25 cellular contexts compared by ENCODE assay signal in the genomic region with DNA sequence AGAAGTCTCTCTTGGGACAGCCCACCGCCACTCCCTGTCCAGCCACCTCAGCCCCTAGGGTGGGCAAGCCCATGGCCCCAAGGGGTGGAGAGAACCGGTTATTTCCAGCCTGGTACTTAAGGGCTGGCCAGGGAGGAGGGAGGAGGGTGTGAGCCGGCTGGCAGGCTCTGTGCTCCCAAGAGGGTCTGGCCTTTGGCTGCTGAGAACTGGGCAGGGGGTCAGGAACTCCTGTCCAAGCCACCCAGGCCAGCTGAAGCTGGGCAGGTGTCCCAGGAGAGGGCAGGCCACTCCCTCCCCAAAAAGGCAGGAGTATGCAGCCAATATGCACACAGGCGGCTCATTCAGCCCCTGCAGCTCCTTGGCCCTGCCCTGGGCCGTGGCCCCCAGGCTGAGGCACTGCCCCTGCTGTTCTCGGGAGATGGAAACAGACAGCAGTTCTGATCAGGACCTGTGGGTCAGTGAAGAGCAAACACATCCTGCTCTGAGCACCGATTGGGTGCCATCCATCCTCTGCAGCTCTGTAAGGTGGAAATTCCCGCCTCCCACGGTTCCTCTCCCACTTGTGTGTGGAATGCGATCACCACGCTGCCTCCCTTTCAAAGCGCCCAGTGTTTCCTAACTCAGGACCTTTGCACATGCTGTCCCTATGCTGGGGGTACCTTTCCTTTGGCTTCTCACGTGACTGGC. TPM values are rescaled to one million over a fixed set of nuclear protein-coding genes. Genes with fewer than 3 reads are reported as not detected.
DNase-seq lines count a peak whose midpoint lies in the region; ATAC-seq and TF ChIP-seq lines count a peak whose summit lies in the region.
"Had no signal": no experiment of that assay in that cellular context is flagged by ENCODE, and none has a peak within 500 bp of the region (broad histone marks: within the 10 kb centered on the region; RNA-seq: fewer than 3 reads in every experiment).

No MANE protein-coding gene starts in this region.

- ATAC-seq in activated naive CD8-positive, alpha-beta T cell treated with anti-CD3 and anti-CD28 coated beads, Interleukin-2, amount 50 U/mL, for 24 hours: peak; percentile 25
- ATAC-seq: activated CD8-positive, alpha-beta T cell treated with anti-CD3 and anti-CD28 coated beads for 36 hours had no signal

- peaks cover 33% of the 10 kb centered on the region for H3K27me3 ChIP-seq in left ventricle myocardium inferior (ENCODE audit: low read depth)
- peaks cover 0 to 58% (median 0%) of the 10 kb centered on the region in 7 donors for H3K27me3 ChIP-seq in spleen (replicated peaks in 1 of 7)
- no peaks in the 10 kb centered on the region for H3K27me3 ChIP-seq in CD8-positive, alpha-beta memory T cell (ENCODE audit: insufficient read depth, low read length, poor library complexity, severe bottlenecking)
- H3K27me3 ChIP-seq: ovary, upper lobe of left lung had no signal

- H3K27ac ChIP-seq in left ventricle myocardium inferior (replicated peaks): peak overlapping the region; percentile 67
- no peak overlapping the region for H3K27ac ChIP-seq in spleen
- H3K27ac ChIP-seq in CD8-positive, alpha-beta memory T cell (ENCODE audit: low read depth, low read length): no peak overlapping the region
- H3K27ac ChIP-seq: ovary, stomach, upper lobe of left lung had no signal

- peaks cover 15% of the 10 kb centered on the region for H3K27me3 Mint-ChIP-seq in activated naive CD8-positive, alpha-beta T cell treated with anti-CD3 and anti-CD28 coated beads, Interleukin-2, amount 50 U/mL, for 24 hours
- H3K27me3 Mint-ChIP-seq in activated naive CD8-positive, alpha-beta T cell treated with anti-CD3 and anti-CD28 coated beads for 36 hours: peaks cover 30% of the 10 kb centered on the region
- peaks cover 20 to 47% of the 10 kb centered on the region in 2 donors for H3K27me3 Mint-ChIP-seq in CD8-positive, alpha-beta memory T cell

- POLR2A ChIA-PET in CD8-positive, alpha-beta memory T cell (lab: Charles Lee): no interaction called here

- WGBS in spleen, 5 donors: 72 to 86% (median 79%) methylated on average over 11 to 13 of the region's 13 CpGs

- H3K9me3 ChIP-seq in left ventricle myocardium inferior (replicated peaks): no peaks in the 10 kb centered on the region
- no peaks in the 10 kb centered on the region for H3K9me3 ChIP-seq in spleen
- H3K9me3 ChIP-seq in CD8-positive, alpha-beta memory T cell (ENCODE audit: low read length): no peaks in the 10 kb centered on the region
- H3K9me3 ChIP-seq: BE2C, heart left ventricle, ovary, SK-N-SH, stomach, upper lobe of left lung had no signal

- intact Hi-C loops in left ventricle myocardium inferior (cut with micrococcal nuclease): no loop called here
- intact Hi-C loops in spleen (cut with DNase I; ENCODE audit: low total_unique reads): no loop called here

- H3K27ac Mint-ChIP-seq in activated naive CD8-positive, alpha-beta T cell treated with anti-CD3 and anti-CD28 coated beads, Interleukin-2, amount 50 U/mL, for 24 hours: no peak overlapping the region
- no peak overlapping the region for H3K27ac Mint-ChIP-seq in activated naive CD8-positive, alpha-beta T cell treated with anti-CD3 and anti-CD28 coated beads for 36 hours
- no peak overlapping the region for H3K27ac Mint-ChIP-seq in CD8-positive, alpha-beta memory T cell
- H3K27ac Mint-ChIP-seq: activated CD8-positive, alpha-beta T cell treated with anti-CD3 and anti-CD28 coated beads for 36 hours; activated naive CD4-positive, alpha-beta T cell treated with anti-CD3 and anti-CD28 coated beads, Interleukin-2, amount 10 ng/mL, durations not matched to agents 7 days and 5 days; activated T-cell treated with anti-CD3 and anti-CD28 coated beads, Interleukin-2, amount 50 U/mL, for 24 hours; T-helper 2 cell treated with Interferon-gamma antibody and Interleukin-4, amounts not matched to agents 5 μg/mL and 100 μg/mL, for 36 hours had no signal

- no peaks in the 10 kb centered on the region for H3K9me3 Mint-ChIP-seq in activated naive CD8-positive, alpha-beta T cell treated with anti-CD3 and anti-CD28 coated beads, Interleukin-2, amount 50 U/mL, for 24 hours
- H3K9me3 Mint-ChIP-seq in activated naive CD8-positive, alpha-beta T cell treated with anti-CD3 and anti-CD28 coated beads for 36 hours: no peaks in the 10 kb centered on the region
- no peaks in the 10 kb centered on the region for H3K9me3 Mint-ChIP-seq in CD8-positive, alpha-beta memory T cell
- H3K9me3 Mint-ChIP-seq: activated CD8-positive, alpha-beta T cell treated with anti-CD3 and anti-CD28 coated beads for 36 hours; activated naive CD4-positive, alpha-beta T cell treated with anti-CD3 and anti-CD28 coated beads, Interleukin-2, amount 10 ng/mL, durations not matched to agents 7 days and 5 days; activated T-cell treated with anti-CD3 and anti-CD28 coated beads, Interleukin-2, amount 50 U/mL, for 24 hours; T-helper 2 cell treated with Interferon-gamma antibody and Interleukin-4, amounts not matched to agents 5 μg/mL and 100 μg/mL, for 36 hours had no signal

- H3K4me3 ChIP-seq in left ventricle myocardium inferior: no peak overlapping the region
- no peak overlapping the region for H3K4me3 ChIP-seq in spleen
- no peak overlapping the region for H3K4me3 ChIP-seq in CD8-positive, alpha-beta memory T cell (ENCODE audit: low read length)
- H3K4me3 ChIP-seq: heart left ventricle, ovary, stomach, upper lobe of left lung had no signal

- no peaks in the 10 kb centered on the region for H3K4me1 Mint-ChIP-seq in activated naive CD8-positive, alpha-beta T cell treated with anti-CD3 and anti-CD28 coated beads, Interleukin-2, amount 50 U/mL, for 24 hours
- no peaks in the 10 kb centered on the region for H3K4me1 Mint-ChIP-seq in activated naive CD8-positive, alpha-beta T cell treated with anti-CD3 and anti-CD28 coated beads for 36 hours
- H3K4me1 Mint-ChIP-seq in CD8-positive, alpha-beta memory T cell: no peaks in the 10 kb centered on the region
- H3K4me1 Mint-ChIP-seq: activated naive CD4-positive, alpha-beta T cell treated with anti-CD3 and anti-CD28 coated beads, Interleukin-2, amount 10 ng/mL, durations not matched to agents 7 days and 5 days had no signal

- no peak for TF ChIP-seq POLR2A in spleen (IDR thresholded peaks at IDR 0.05)

- CTCF ChIA-PET in CD8-positive, alpha-beta memory T cell (lab: Charles Lee): no interaction called here

- no peak for DNase-seq in activated naive CD8-positive, alpha-beta T cell treated with anti-CD3 and anti-CD28 coated beads, Interleukin-2, amount 50 U/mL, for 24 hours
- DNase-seq in activated naive CD8-positive, alpha-beta T cell treated with anti-CD3 and anti-CD28 coated beads for 36 hours: no peak
- DNase-seq in left ventricle myocardium inferior: no peak
- peak; percentile 55 for DNase-seq in spleen
- no peak for DNase-seq in CD8-positive, alpha-beta memory T cell
- no peak for DNase-seq in HUDEP-2 (lab: John Stamatoyannopoulos, UW; ENCODE audit: unreplicated experiment in 76 of 76)
- DNase-seq: 8988T; activated CD4-positive, CD25-positive, alpha-beta regulatory T cell; activated CD8-positive, alpha-beta T cell treated with anti-CD3 and anti-CD28 coated beads for 36 hours; activated naive CD4-positive, alpha-beta T cell treated with anti-CD3 and anti-CD28 coated beads, Interleukin-2, amount 10 ng/mL, durations not matched to agents 7 days and 5 days; activated T-cell treated with anti-CD3 and anti-CD28 coated beads, Interleukin-2, amount 50 U/mL, for 24 hours; BE2C; Kasumi-1; NCI-H1092 treated with DMSO at 0.1 percent for 48 hours; NCI-H2029 treated with DMSO at 0.1 percent for 48 hours; NCI-H446 treated with DMSO at 0.1 percent for 48 hours; ovary; SK-N-SH; stomach had no signal

- H3K4me1 ChIP-seq in left ventricle myocardium inferior (peaks cover 27% of the 10 kb centered on the region), spleen (no peaks in the 10 kb centered on the region)
- no peaks in the 10 kb centered on the region for H3K4me1 ChIP-seq in CD8-positive, alpha-beta memory T cell (ENCODE audit: insufficient read depth, low read length)
- H3K4me1 ChIP-seq: BE2C had no signal

- H3K36me3 ChIP-seq in left ventricle myocardium inferior: no peaks in the 10 kb centered on the region
- H3K36me3 ChIP-seq in spleen: no peaks in the 10 kb centered on the region
- no peaks in the 10 kb centered on the region for H3K36me3 ChIP-seq in CD8-positive, alpha-beta memory T cell (ENCODE audit: insufficient read depth, low read length)
- H3K36me3 ChIP-seq: BE2C, heart left ventricle, ovary, stomach, upper lobe of left lung had no signal

- TF ChIP-seq CTCF in left ventricle myocardium inferior (IDR thresholded peaks at IDR 0.05; ENCODE audit: borderline replicate concordance) (no peak), spleen (IDR thresholded peaks at IDR 0.05 in 8 of 11, conservative IDR thresholded peaks at IDR 0.05 in 3 of 11) (no peak)

- no peaks in the 10 kb centered on the region for H3K36me3 Mint-ChIP-seq in activated naive CD8-positive, alpha-beta T cell treated with anti-CD3 and anti-CD28 coated beads, Interleukin-2, amount 50 U/mL, for 24 hours (ENCODE audit: low read depth)
- H3K36me3 Mint-ChIP-seq in activated naive CD8-positive, alpha-beta T cell treated with anti-CD3 and anti-CD28 coated beads for 36 hours: no peaks in the 10 kb centered on the region
- no peaks in the 10 kb centered on the region for H3K36me3 Mint-ChIP-seq in CD8-positive, alpha-beta memory T cell
- H3K36me3 Mint-ChIP-seq: activated naive CD4-positive, alpha-beta T cell treated with anti-CD3 and anti-CD28 coated beads, Interleukin-2, amount 10 ng/mL, durations not matched to agents 7 days and 5 days had no signal

- no peak overlapping the region for H3K4me3 Mint-ChIP-seq in activated naive CD8-positive, alpha-beta T cell treated with anti-CD3 and anti-CD28 coated beads, Interleukin-2, amount 50 U/mL, for 24 hours
- no peak overlapping the region for H3K4me3 Mint-ChIP-seq in activated naive CD8-positive, alpha-beta T cell treated with anti-CD3 and anti-CD28 coated beads for 36 hours
- no peak overlapping the region for H3K4me3 Mint-ChIP-seq in CD8-positive, alpha-beta memory T cell
- H3K4me3 Mint-ChIP-seq: activated CD8-positive, alpha-beta T cell treated with anti-CD3 and anti-CD28 coated beads for 36 hours; activated naive CD4-positive, alpha-beta T cell treated with anti-CD3 and anti-CD28 coated beads, Interleukin-2, amount 10 ng/mL, durations not matched to agents 7 days and 5 days; activated T-cell treated with anti-CD3 and anti-CD28 coated beads, Interleukin-2, amount 50 U/mL, for 24 hours; T-helper 2 cell treated with Interferon-gamma antibody and Interleukin-4, amounts not matched to agents 5 μg/mL and 100 μg/mL, for 36 hours had no signal

RNA-seq across cellular contexts. Expression of gene KIF12, which starts 17.1 kb away (rescaled TPM):
- not detected for total RNA-seq in activated naive CD8-positive, alpha-beta T cell treated with anti-CD3 and anti-CD28 coated beads for 36 hours
- total RNA-seq in left ventricle myocardium inferior: not detected
- 1 to 10 TPM in 2 of 7 donors, not detected in 5; 1.0 to 1.5 TPM for total RNA-seq in spleen
- under 1 TPM; 0.20 to 0.26 (median 0.23) TPM for polyA plus RNA-seq in spleen
- total RNA-seq in CD8-positive, alpha-beta memory T cell: not detected
- polyA plus RNA-seq in CD8-positive, alpha-beta memory T cell: not detected
- total RNA-seq: activated CD8-positive, alpha-beta T cell treated with anti-CD3 and anti-CD28 coated beads for 36 hours; skeletal muscle tissue had no signal

RNA-seq across cellular contexts. Expression of gene AMBP, which starts 38.1 kb away (rescaled TPM):
- not detected for total RNA-seq in activated naive CD8-positive, alpha-beta T cell treated with anti-CD3 and anti-CD28 coated beads for 36 hours
- total RNA-seq in left ventricle myocardium inferior (not detected), spleen (1 to 10 TPM in 1 of 7 donors, not detected in 6; 1.6 TPM)
- polyA plus RNA-seq in spleen: under 1 TPM in 2 of 3 donors, not detected in 1; 0.09 to 0.12 TPM
- not detected for total RNA-seq in CD8-positive, alpha-beta memory T cell
- polyA plus RNA-seq in CD8-positive, alpha-beta memory T cell: not detected
- total RNA-seq: activated CD8-positive, alpha-beta T cell treated with anti-CD3 and anti-CD28 coated beads for 36 hours; astrocyte; lower leg skin had no signal

RNA-seq across cellular contexts. Expression of gene COL27A1, which starts 39.1 kb away (rescaled TPM):
- total RNA-seq in activated naive CD8-positive, alpha-beta T cell treated with anti-CD3 and anti-CD28 coated beads for 36 hours: 10 to 100 TPM; 11.4 to 12.2 TPM
- total RNA-seq in left ventricle myocardium inferior: 6.4 TPM
- total RNA-seq in spleen: 10 to 100 TPM in 4 of 7 donors, 1 to 10 TPM in 3; 2.3 to 23.4 (median 10.4) TPM
- polyA plus RNA-seq in spleen: 1 to 10 TPM; 2.1 to 8.1 (median 3.0) TPM
- 1 to 10 TPM in 1 of 2 experiments, under 1 TPM in 1; 0.86 to 1.6 TPM for total RNA-seq in CD8-positive, alpha-beta memory T cell
- not detected for polyA plus RNA-seq in CD8-positive, alpha-beta memory T cell
